ENCODE assay signal across 8 cellular contexts in genomic region chr1:45340816-45341215, GRCh38. TPM values are rescaled to one million over a fixed set of nuclear protein-coding genes. Genes with fewer than 3 reads are reported as not detected.
DNase-seq lines count a peak whose midpoint lies in the region; ATAC-seq and TF ChIP-seq lines count a peak whose summit lies in the region.

No MANE protein-coding gene starts in this region.

- H3K27ac Mint-ChIP-seq in activated CD4-positive, alpha-beta T cell treated with anti-CD3 and anti-CD28 coated beads, Interleukin-2, amount 10 ng/mL, durations not matched to agents 24 days and 14 days = peak overlapping the region; percentile 99
- peak overlapping the region; percentile 95 to 99 (median 98) for H3K27ac Mint-ChIP-seq in nephron

- H3K4me1 ChIP-seq in duodenal mucosa (ENCODE audit: control insufficient read depth in 1 of 2, insufficient read depth in 2 of 2, low read length in 2 of 2) = peaks cover 24 to 32% of the 10 kb centered on the region in 2 donors

- intact Hi-C loops in activated CD4-positive, alpha-beta T cell treated with anti-CD3 and anti-CD28 coated beads, Interleukin-2, amount 10 ng/mL, durations not matched to agents 24 days and 14 days (cut with micrococcal nuclease) = loop anchor here (1.0 to 2.0 kb wide), 9 partner anchors 15 to 540 kb away; partner anchors contain the start of genes CCDC163, EIF2B3, GPBP1L1 and HPDL

- peak overlapping the region; percentile 98 for H3K4me3 Mint-ChIP-seq in activated CD4-positive, alpha-beta T cell treated with anti-CD3 and anti-CD28 coated beads, Interleukin-2, amount 10 ng/mL, durations not matched to agents 24 days and 14 days
- peak overlapping the region; percentile 92 to 98 (median 98) for H3K4me3 Mint-ChIP-seq in nephron

- no peaks in the 10 kb centered on the region for H3K27me3 Mint-ChIP-seq in activated CD4-positive, alpha-beta T cell treated with anti-CD3 and anti-CD28 coated beads, Interleukin-2, amount 10 ng/mL, durations not matched to agents 24 days and 14 days
- H3K27me3 Mint-ChIP-seq in nephron (ENCODE audit: low read depth) = no peaks in the 10 kb centered on the region

- peaks cover 55% of the 10 kb centered on the region for H3K36me3 Mint-ChIP-seq in activated CD4-positive, alpha-beta T cell treated with anti-CD3 and anti-CD28 coated beads, Interleukin-2, amount 10 ng/mL, durations not matched to agents 24 days and 14 days (ENCODE audit: low read depth)
- H3K36me3 Mint-ChIP-seq in nephron (ENCODE audit: low read depth) = peaks cover 35% of the 10 kb centered on the region

- peak overlapping the region; percentile 81 to 85 for H3K9ac ChIP-seq in duodenal mucosa (ENCODE audit: low read depth in 1 of 2, low read length in 2 of 2)

- H3K27me3 ChIP-seq in duodenal mucosa (ENCODE audit: control insufficient read depth in 1 of 2, insufficient read depth in 2 of 2, low read length in 2 of 2) = no peaks in the 10 kb centered on the region

- no peak for ATAC-seq in GM18861 (IDR thresholded peaks at IDR 0.05; ENCODE audit: unreplicated experiment)

- no peak for TF ChIP-seq CTCF in nephron (IDR thresholded peaks at IDR 0.05; ENCODE audit: unreplicated experiment in 3 of 3)

- H3K9me3 Mint-ChIP-seq in activated CD4-positive, alpha-beta T cell treated with anti-CD3 and anti-CD28 coated beads, Interleukin-2, amount 10 ng/mL, durations not matched to agents 24 days and 14 days = peaks cover 6% of the 10 kb centered on the region
- no peaks in the 10 kb centered on the region for H3K9me3 Mint-ChIP-seq in nephron

- peak overlapping the region; percentile 88 to 90 for H3K4me3 ChIP-seq in duodenal mucosa (ENCODE audit: low read depth in 1 of 2, low read length in 2 of 2)

- H3K4me1 Mint-ChIP-seq in activated CD4-positive, alpha-beta T cell treated with anti-CD3 and anti-CD28 coated beads, Interleukin-2, amount 10 ng/mL, durations not matched to agents 24 days and 14 days = peaks cover 41% of the 10 kb centered on the region
- peaks cover 26% of the 10 kb centered on the region for H3K4me1 Mint-ChIP-seq in nephron

- DNase-seq in activated CD4-positive, alpha-beta T cell treated with anti-CD3 and anti-CD28 coated beads, Interleukin-2, amount 10 ng/mL, durations not matched to agents 24 days and 14 days = peak; percentile 77
- DNase-seq in activated CD4-positive, alpha-beta T cell treated with anti-CD3 and anti-CD28 coated beads for 4 hours = no peak
- DNase-seq in OCI-M1 (lab: John Stamatoyannopoulos, UW) = peak; percentile 52
- no peak for DNase-seq in SW 1271 (lab: John Stamatoyannopoulos, UW)
- no peak for DNase-seq in NCI-H187 treated with DMSO at 0.1 percent for 48 hours (lab: John Stamatoyannopoulos, UW)

- no peak overlapping the region for H3K27ac ChIP-seq in duodenal mucosa (ENCODE audit: low read depth, low read length)

- H3K36me3 ChIP-seq in duodenal mucosa (ENCODE audit: control insufficient read depth in 1 of 2, insufficient read depth in 2 of 2, low read length in 2 of 2) = peaks cover 17 to 42% of the 10 kb centered on the region in 2 donors

- H3K9me3 ChIP-seq in duodenal mucosa (ENCODE audit: control insufficient read depth in 1 of 2, low read length in 2 of 2) = no peaks in the 10 kb centered on the region

RNA-seq across cellular contexts. Expression of gene MUTYH, which starts 0.6 kb away (rescaled TPM):
- 55.6 and 57.0 TPM in 2 replicates for total RNA-seq in activated CD4-positive, alpha-beta T cell treated with anti-CD3 and anti-CD28 coated beads, Interleukin-2, amount 10 ng/mL, durations not matched to agents 24 days and 14 days

RNA-seq across cellular contexts. Expression of gene TOE1, which starts 0.8 kb away (rescaled TPM):
- total RNA-seq in activated CD4-positive, alpha-beta T cell treated with anti-CD3 and anti-CD28 coated beads, Interleukin-2, amount 10 ng/mL, durations not matched to agents 24 days and 14 days = 38.2 and 44.8 TPM in 2 replicates

RNA-seq across cellular contexts. Expression of gene HPDL, which starts 14.1 kb away (rescaled TPM):
- 39.6 and 39.8 TPM in 2 replicates for total RNA-seq in activated CD4-positive, alpha-beta T cell treated with anti-CD3 and anti-CD28 coated beads, Interleukin-2, amount 10 ng/mL, durations not matched to agents 24 days and 14 days

Comparison
In these comparisons a context has a peak if more than half of its experiments do, and no peak if none do; other contexts are left out.
1. DNase-seq: peak in activated CD4-positive, alpha-beta T cell treated with anti-CD3 and anti-CD28 coated beads, Interleukin-2, amount 10 ng/mL, durations not matched to agents 24 days and 14 days (single experiment) and OCI-M1 (single experiment); none in activated CD4-positive, alpha-beta T cell treated with anti-CD3 and anti-CD28 coated beads for 4 hours (0 of 2), SW 1271 (0 of 2) and NCI-H187 treated with DMSO at 0.1 percent for 48 hours (single experiment).